Comparison of ENCODE assay signal across 8 cellular contexts in the genomic region with DNA sequence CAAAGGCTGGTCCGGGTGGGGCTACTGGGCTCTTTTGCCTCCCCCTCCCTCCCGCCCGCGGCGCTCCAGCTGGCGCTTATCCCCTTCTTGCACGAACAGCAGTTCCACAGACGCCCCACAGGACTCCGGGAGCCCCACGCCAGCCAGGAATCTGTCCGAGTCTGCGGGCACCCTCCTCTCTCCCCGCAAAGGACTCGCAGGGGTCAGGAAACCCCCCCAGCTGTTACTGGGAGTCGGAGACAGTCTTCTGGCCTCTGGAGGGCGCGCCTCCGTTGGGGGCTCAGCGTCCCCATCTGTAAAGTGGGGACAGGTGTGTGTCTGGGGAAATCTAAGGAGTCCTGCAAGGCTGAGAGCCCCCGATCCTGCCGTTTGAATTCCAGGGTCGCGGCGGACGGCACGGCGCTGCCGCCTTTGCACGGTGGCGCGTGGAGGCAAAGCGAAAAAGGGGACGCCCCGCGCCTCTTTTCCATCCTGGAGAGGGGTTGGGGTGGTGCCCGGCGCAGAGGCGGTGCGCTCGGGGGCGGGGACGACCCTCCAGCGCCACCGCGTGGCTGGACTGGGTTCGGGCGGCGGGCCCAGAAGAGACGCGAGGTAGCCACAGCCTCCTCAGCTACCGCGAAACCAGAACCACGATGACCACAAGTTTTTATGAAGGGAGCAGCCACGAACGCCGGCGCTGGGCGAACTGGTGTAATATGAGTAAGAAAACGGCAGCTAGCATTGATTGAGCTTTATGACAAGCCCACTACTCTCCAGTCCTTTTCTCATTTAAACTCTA. TPM values are rescaled to one million over a fixed set of nuclear protein-coding genes. Genes with fewer than 3 reads are reported as not detected.
A peak's percentile ranks its signal among the peaks of the same experiment; 100 is the strongest.
DNase-seq lines count a peak whose midpoint lies in the region; ATAC-seq and TF ChIP-seq lines count a peak whose summit lies in the region.

No MANE protein-coding gene starts in this region.

- peaks cover 14% of the 10 kb centered on the region for H3K4me1 ChIP-seq in endodermal cell (ENCODE audit: control insufficient read depth, insufficient read depth, low read length)

- 10 to 19% methylated on average over 28 to 59 of the region's 59 CpGs for WGBS in endodermal cell (ENCODE audit: insufficient coverage in 1 of 2, insufficient read length in 1 of 2), 2 experiments

- peaks cover 27% of the 10 kb centered on the region for H3K4me1 Mint-ChIP-seq in endodermal cell
- peaks cover 41% of the 10 kb centered on the region for H3K4me1 Mint-ChIP-seq in mesothelial cell of epicardium

- no peaks in the 10 kb centered on the region for H3K9me3 ChIP-seq in endodermal cell (ENCODE audit: control insufficient read depth, low read length)

- H3K9me3 Mint-ChIP-seq in endodermal cell (no peaks in the 10 kb centered on the region), mesothelial cell of epicardium (no peaks in the 10 kb centered on the region)

- H3K4me3 Mint-ChIP-seq in endodermal cell (peak overlapping the region; percentile 50), mesothelial cell of epicardium (peak overlapping the region; percentile 58)

- H3K27me3 Mint-ChIP-seq in endodermal cell (ENCODE audit: insufficient read depth) (peaks cover 16% of the 10 kb centered on the region), mesothelial cell of epicardium (ENCODE audit: low read depth) (no peaks in the 10 kb centered on the region)

- TF ChIP-seq CTCF in endodermal cell (conservative IDR thresholded peaks at IDR 0.05): peak; percentile 96
- TF ChIP-seq CTCF in mesothelial cell of epicardium (IDR thresholded peaks at IDR 0.05; ENCODE audit: unreplicated experiment): peak; percentile 84

- peak; percentile 92 for DNase-seq in AG08395 (ENCODE audit: low spot score)
- peak; percentile 19 for DNase-seq in NCI-H82 treated with DMSO at 0.1 percent for 48 hours (lab: John Stamatoyannopoulos, UW; ENCODE audit: unreplicated experiment)
- peak; percentile 96 for DNase-seq in activated CD8-positive, alpha-beta memory T cell treated with anti-CD3 and anti-CD28 coated beads for 24 hours
- DNase-seq in endodermal cell: peak; percentile 94
- peak; percentile 73 to 89 for DNase-seq in mesothelial cell of epicardium (ENCODE audit: low spot score in 2 of 2, unreplicated experiment in 2 of 2)
- DNase-seq in stimulated activated CD8-positive, alpha-beta memory T cell treated with anti-CD3 and anti-CD28 coated beads, Interleukin-15, amount 100 ng/mL, for 1 hour (ENCODE audit: low read depth): peak; percentile 67

- no peak overlapping the region for H3K9ac ChIP-seq in endodermal cell (ENCODE audit: extremely low read depth, low read length, poor library complexity, severe bottlenecking)

- peak; percentile 50 for ATAC-seq in GM18870 (IDR thresholded peaks at IDR 0.05; ENCODE audit: unreplicated experiment)
- peak; percentile 88 for ATAC-seq in HG03432 (IDR thresholded peaks at IDR 0.05; ENCODE audit: unreplicated experiment)

- H3K36me3 Mint-ChIP-seq in endodermal cell (ENCODE audit: low read depth) (no peaks in the 10 kb centered on the region), mesothelial cell of epicardium (no peaks in the 10 kb centered on the region)

- H3K36me3 ChIP-seq in endodermal cell (ENCODE audit: control insufficient read depth, insufficient read depth, low read length): no peaks in the 10 kb centered on the region

- H3K27ac Mint-ChIP-seq in endodermal cell (no peak overlapping the region), mesothelial cell of epicardium (no peak overlapping the region)

- H3K27ac ChIP-seq in endodermal cell (ENCODE audit: low read depth, low read length): no peak overlapping the region

- no peaks in the 10 kb centered on the region for H3K27me3 ChIP-seq in endodermal cell (ENCODE audit: control insufficient read depth, insufficient read depth, low read length, poor library complexity, severe bottlenecking)

- H3K4me3 ChIP-seq in endodermal cell (ENCODE audit: low read length): no peak overlapping the region

RNA-seq across cellular contexts. Expression of a gene that starts 2.8 kb away (rescaled TPM):
- total RNA-seq in endodermal cell (under 1 TPM; 0.18 to 0.35 TPM), mesothelial cell of epicardium (0.33 to 0.52 TPM (median 0.40 TPM) in 3 replicates)
- not detected for polyA plus RNA-seq in endodermal cell (2013, experiment 1 of 2)
- polyA plus RNA-seq in endodermal cell (2013, experiment 2 of 2): not detected

RNA-seq across cellular contexts. Expression of a gene that starts 24.4 kb away (rescaled TPM):
- total RNA-seq in endodermal cell: 100 to 1,000 TPM; 221 to 240 TPM
- polyA plus RNA-seq in endodermal cell (2013, experiment 1 of 2): 227 TPM
- 229 TPM for polyA plus RNA-seq in endodermal cell (2013, experiment 2 of 2)
- 173 to 181 TPM (median 180 TPM) in 3 replicates for total RNA-seq in mesothelial cell of epicardium

RNA-seq across cellular contexts. Expression of a gene that starts 29.8 kb away (rescaled TPM):
- total RNA-seq in endodermal cell (10 to 100 TPM; 38.6 to 54.2 TPM), mesothelial cell of epicardium (31.3 to 34.1 TPM (median 33.3 TPM) in 3 replicates)
- polyA plus RNA-seq in endodermal cell (2013, experiment 1 of 2): 26.4 TPM
- 34.6 TPM for polyA plus RNA-seq in endodermal cell (2013, experiment 2 of 2)

Comparison
In these comparisons a context has a peak if more than half of its experiments do, and no peak if none do; other contexts are left out.
1. DNase-seq: peak in every context shown above with its lines; median percentile 96 in activated CD8-positive, alpha-beta memory T cell treated with anti-CD3 and anti-CD28 coated beads for 24 hours; 94 in endodermal cell; 92 in AG08395; 81 in mesothelial cell of epicardium; 67 in stimulated activated CD8-positive, alpha-beta memory T cell treated with anti-CD3 and anti-CD28 coated beads, Interleukin-15, amount 100 ng/mL, for 1 hour; 19 in NCI-H82 treated with DMSO at 0.1 percent for 48 hours.